26 cellular contexts compared by ENCODE assay signal in the genomic region with DNA sequence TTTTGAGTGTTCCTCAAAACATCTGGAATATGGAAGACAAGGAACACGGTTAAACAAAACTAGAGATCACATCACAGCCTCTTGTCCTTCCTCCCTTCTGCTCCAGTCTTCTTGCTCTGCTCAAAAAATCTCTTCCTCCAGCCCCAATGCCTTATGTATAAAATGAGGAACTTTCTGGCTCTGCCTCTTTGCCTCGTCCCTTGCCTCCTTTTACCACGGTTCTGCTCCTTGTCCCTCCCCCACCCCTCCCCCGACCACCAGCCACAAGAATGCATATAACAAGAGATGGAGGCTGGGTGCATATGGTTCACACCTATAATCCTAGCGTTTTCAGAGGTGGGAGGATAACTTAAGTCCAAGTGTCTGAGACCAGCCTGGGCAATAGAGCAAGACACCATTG.
"Had no signal": no experiment of that assay in that cellular context is flagged by ENCODE, and none has a peak within 500 bp of the region (broad histone marks: within the 10 kb centered on the region; RNA-seq: fewer than 3 reads in every experiment).

No MANE protein-coding gene starts in this region.

- DNase-seq: activated CD4-positive, alpha-beta T cell treated with anti-CD3 and anti-CD28 coated beads, Interleukin-2, amount 50 U/mL, for 1 hour; activated CD8-positive, alpha-beta memory T cell treated with anti-CD3 and anti-CD28 coated beads, Interleukin-2, amount 10 ng/mL, durations not matched to agents 7 days and 5 days; activated CD8-positive, alpha-beta T cell treated with anti-CD3 and anti-CD28 coated beads, Interleukin-2, amount 10 ng/mL, durations not matched to agents 7 days and 5 days; activated naive CD4-positive, alpha-beta T cell; activated naive CD8-positive, alpha-beta T cell treated with anti-CD3 and anti-CD28 coated beads, Interleukin-2, amount 10 ng/mL, durations not matched to agents 7 days and 5 days; activated T-cell treated with anti-CD3 and anti-CD28 coated beads, Interleukin-2, amount 50 U/mL, for 48 hours; amniotic stem cell; brain microvascular endothelial cell; foreskin fibroblast; head of caudate nucleus; hippocampal formation; left colon; mammary epithelial cell; stimulated activated CD4-positive, alpha-beta T cell treated with anti-CD3 and anti-CD28 coated beads, Interleukin-1b, Interleukin-23, amount 100 ng/mL, for 48 hours; stimulated activated CD4-positive, alpha-beta T cell treated with anti-CD3 and anti-CD28 coated beads, Interleukin-4, amount 100 ng/mL, for 4 hours; stimulated activated CD8-positive, alpha-beta memory T cell treated with anti-CD3 and anti-CD28 coated beads, Interleukin-4, amount 100 ng/mL, for 48 hours; stimulated activated naive B cell treated with anti-CD40 and anti-IgM and Interleukin-4, amounts not matched to agents 10 μg/mL and 1 μg/mL and 100 μg/mL, for 72 hours; stomach; thyroid gland; upper lobe of left lung had no signal

- H3K4me3 ChIP-seq: right lobe of liver, skin epidermis, stomach, thyroid gland, upper lobe of left lung, vagina had no signal

- H3K27ac ChIP-seq: brain microvascular endothelial cell, right lobe of liver, skin epidermis, stomach, thyroid gland, upper lobe of left lung, vagina had no signal

- H3K4me3 Mint-ChIP-seq: activated CD8-positive, alpha-beta memory T cell treated with anti-CD3 and anti-CD28 coated beads, Interleukin-2, amount 10 ng/mL, durations not matched to agents 7 days and 5 days; activated CD8-positive, alpha-beta T cell treated with anti-CD3 and anti-CD28 coated beads, Interleukin-2, amount 10 ng/mL, durations not matched to agents 7 days and 5 days; activated naive CD8-positive, alpha-beta T cell treated with anti-CD3 and anti-CD28 coated beads, Interleukin-2, amount 10 ng/mL, durations not matched to agents 7 days and 5 days; nephron; stimulated activated naive B cell treated with anti-CD40 and anti-IgM and Interleukin-4, amounts not matched to agents 10 μg/mL and 1 μg/mL and 100 μg/mL, for 72 hours had no signal

- H3K27ac Mint-ChIP-seq: activated CD8-positive, alpha-beta memory T cell treated with anti-CD3 and anti-CD28 coated beads, Interleukin-2, amount 10 ng/mL, durations not matched to agents 7 days and 5 days; activated naive CD8-positive, alpha-beta T cell treated with anti-CD3 and anti-CD28 coated beads, Interleukin-2, amount 10 ng/mL, durations not matched to agents 7 days and 5 days; nephron; progenitor cell of endocrine pancreas; stimulated activated naive B cell treated with anti-CD40 and anti-IgM and Interleukin-4, amounts not matched to agents 10 μg/mL and 1 μg/mL and 100 μg/mL, for 72 hours had no signal

- ATAC-seq: activated CD8-positive, alpha-beta memory T cell treated with anti-CD3 and anti-CD28 coated beads, Interleukin-2, amount 10 ng/mL, durations not matched to agents 7 days and 5 days; activated CD8-positive, alpha-beta T cell treated with anti-CD3 and anti-CD28 coated beads, Interleukin-2, amount 10 ng/mL, durations not matched to agents 7 days and 5 days; esophagus mucosa; left colon; right lobe of liver; stimulated activated naive B cell treated with anti-CD40 and anti-IgM and Interleukin-4, amounts not matched to agents 10 μg/mL and 1 μg/mL and 100 μg/mL, for 72 hours had no signal

- H3K9me3 Mint-ChIP-seq: activated naive CD8-positive, alpha-beta T cell treated with anti-CD3 and anti-CD28 coated beads, Interleukin-2, amount 10 ng/mL, durations not matched to agents 7 days and 5 days; nephron; stimulated activated naive B cell treated with anti-CD40 and anti-IgM and Interleukin-4, amounts not matched to agents 10 μg/mL and 1 μg/mL and 100 μg/mL, for 72 hours had no signal

- H3K9me3 ChIP-seq: right lobe of liver, stomach, thyroid gland, upper lobe of left lung, vagina had no signal

- H3K27me3 Mint-ChIP-seq: activated CD8-positive, alpha-beta memory T cell treated with anti-CD3 and anti-CD28 coated beads, Interleukin-2, amount 10 ng/mL, durations not matched to agents 7 days and 5 days; activated naive CD8-positive, alpha-beta T cell treated with anti-CD3 and anti-CD28 coated beads, Interleukin-2, amount 10 ng/mL, durations not matched to agents 7 days and 5 days; progenitor cell of endocrine pancreas; stimulated activated naive B cell treated with anti-CD40 and anti-IgM and Interleukin-4, amounts not matched to agents 10 μg/mL and 1 μg/mL and 100 μg/mL, for 72 hours had no signal

- H3K4me1 Mint-ChIP-seq: activated CD8-positive, alpha-beta memory T cell treated with anti-CD3 and anti-CD28 coated beads, Interleukin-2, amount 10 ng/mL, durations not matched to agents 7 days and 5 days; activated naive CD8-positive, alpha-beta T cell treated with anti-CD3 and anti-CD28 coated beads, Interleukin-2, amount 10 ng/mL, durations not matched to agents 7 days and 5 days; stimulated activated naive B cell treated with anti-CD40 and anti-IgM and Interleukin-4, amounts not matched to agents 10 μg/mL and 1 μg/mL and 100 μg/mL, for 72 hours had no signal

- H3K4me1 ChIP-seq: right lobe of liver, stomach, thyroid gland, vagina had no signal

- H3K27me3 ChIP-seq: brain microvascular endothelial cell, right lobe of liver, stomach, thyroid gland, upper lobe of left lung, vagina had no signal
